ENCODE assay signal across 10 cellular contexts in genomic region chr2:100820346-100821254, GRCh38. TPM values are rescaled to one million over a fixed set of nuclear protein-coding genes. Genes with fewer than 3 reads are reported as not detected.
DNase-seq lines count a peak whose midpoint lies in the region; ATAC-seq and TF ChIP-seq lines count a peak whose summit lies in the region.
"Had no signal": no experiment of that assay in that cellular context is flagged by ENCODE, and none has a peak within 500 bp of the region (broad histone marks: within the 10 kb centered on the region; RNA-seq: fewer than 3 reads in every experiment).

No MANE protein-coding gene starts in this region.

- H3K4me3 Mint-ChIP-seq in T-helper 1 cell treated with Interleukin-12 subunit alpha and Interleukin-12 subunit beta and Interleukin-4 antibody, amounts not matched to agents 30 μg/mL and 1 μg/mL, for 36 hours, result peak overlapping the region; percentile 35
- H3K4me3 Mint-ChIP-seq: IgD-negative memory B cell had no signal

- no peaks in the 10 kb centered on the region for H3K9me3 ChIP-seq in breast epithelium
- H3K9me3 ChIP-seq in right lobe of liver, result no peaks in the 10 kb centered on the region
- H3K9me3 ChIP-seq in thoracic aorta, result no peaks in the 10 kb centered on the region

- peaks cover 56% of the 10 kb centered on the region for H3K27me3 Mint-ChIP-seq in T-helper 1 cell treated with Interleukin-12 subunit alpha and Interleukin-12 subunit beta and Interleukin-4 antibody, amounts not matched to agents 30 μg/mL and 1 μg/mL, for 36 hours (ENCODE audit: low read depth)

- H3K27me3 ChIP-seq in breast epithelium (no peaks in the 10 kb centered on the region), right lobe of liver (no peaks in the 10 kb centered on the region), thoracic aorta (replicated peaks; ENCODE audit: insufficient read depth) (no peaks in the 10 kb centered on the region)

- 9% methylated on average over 11 of the region's 90 CpGs for WGBS in right lobe of liver (ENCODE audit: insufficient coverage, low coverage, low lambda C conversion rate, missing lambda C conversion rate)

- DNase-seq in T-helper 1 cell (no peak), breast epithelium (ENCODE audit: low spot score in 2 of 2) (no peak), right lobe of liver (peak in 2 of 3 donors; percentile 42 to 54), thoracic aorta (ENCODE audit: low spot score) (no peak), LoVo (ENCODE audit: low spot score) (no peak), NCI-H345 (lab: John Stamatoyannopoulos, UW) (no peak)

- no peaks in the 10 kb centered on the region for H3K36me3 ChIP-seq in breast epithelium
- no peaks in the 10 kb centered on the region for H3K36me3 ChIP-seq in right lobe of liver
- no peaks in the 10 kb centered on the region for H3K36me3 ChIP-seq in thoracic aorta
- H3K36me3 ChIP-seq: BLaER1 had no signal

- no peak overlapping the region for H3K27ac Mint-ChIP-seq in T-helper 1 cell treated with Interleukin-12 subunit alpha and Interleukin-12 subunit beta and Interleukin-4 antibody, amounts not matched to agents 30 μg/mL and 1 μg/mL, for 36 hours
- H3K27ac Mint-ChIP-seq: IgD-negative memory B cell had no signal

- H3K27ac ChIP-seq in breast epithelium (peak overlapping the region; percentile 71 to 93), right lobe of liver (peak overlapping the region; percentile 21 to 87 (median 78)), thoracic aorta (peak overlapping the region; percentile 14 to 39)
- H3K27ac ChIP-seq: BLaER1 had no signal

- H3K4me1 Mint-ChIP-seq in T-helper 1 cell treated with Interleukin-12 subunit alpha and Interleukin-12 subunit beta and Interleukin-4 antibody, amounts not matched to agents 30 μg/mL and 1 μg/mL, for 36 hours (ENCODE audit: low read depth), result peaks cover 2% of the 10 kb centered on the region

- intact Hi-C loops in breast epithelium (cut with DNase I; ENCODE audit: low total_unique reads), result no loop called here
- intact Hi-C loops in right lobe of liver (cut with DNase I), result loop anchor here in 1 of 2 donors (10.0 kb wide), 1 partner anchor 64 kb away; no protein-coding TSS in a partner anchor

- ATAC-seq in right lobe of liver, result peak in 3 of 4 donors; percentile 3 to 31 (median 5)
- ATAC-seq in thoracic aorta (ENCODE audit: insufficient number of reproducible peaks, low FRiP score, low read depth), result no peak
- no peak for ATAC-seq in GM19452 (IDR thresholded peaks at IDR 0.05; ENCODE audit: unreplicated experiment)

- H3K36me3 Mint-ChIP-seq in T-helper 1 cell treated with Interleukin-12 subunit alpha and Interleukin-12 subunit beta and Interleukin-4 antibody, amounts not matched to agents 30 μg/mL and 1 μg/mL, for 36 hours (ENCODE audit: low read depth), result no peaks in the 10 kb centered on the region
- H3K36me3 Mint-ChIP-seq: IgD-negative memory B cell had no signal

- H3K4me3 ChIP-seq in breast epithelium (peak overlapping the region; percentile 74 to 94 (median 82)), right lobe of liver (peak overlapping the region; percentile 60 to 71 (median 66)), thoracic aorta (peak overlapping the region; percentile 89)
- H3K4me3 ChIP-seq: BLaER1 had no signal

- no peaks in the 10 kb centered on the region for H3K9me3 Mint-ChIP-seq in T-helper 1 cell treated with Interleukin-12 subunit alpha and Interleukin-12 subunit beta and Interleukin-4 antibody, amounts not matched to agents 30 μg/mL and 1 μg/mL, for 36 hours

- TF ChIP-seq POLR2A in breast epithelium (IDR thresholded peaks at IDR 0.05) (no peak), right lobe of liver (IDR thresholded peaks at IDR 0.05) (peak; percentile 46)

- TF ChIP-seq CTCF in breast epithelium (IDR thresholded peaks at IDR 0.05), result no peak
- no peak for TF ChIP-seq CTCF in right lobe of liver (IDR thresholded peaks at IDR 0.05)
- no peak for TF ChIP-seq CTCF in thoracic aorta (IDR thresholded peaks at IDR 0.05)

- H3K4me1 ChIP-seq in breast epithelium, result no peaks in the 10 kb centered on the region
- peaks cover 0 to 42% (median 9%) of the 10 kb centered on the region in 4 donors for H3K4me1 ChIP-seq in right lobe of liver
- H3K4me1 ChIP-seq in thoracic aorta (ENCODE audit: control insufficient read depth in 1 of 2, low read depth in 2 of 2), result peaks cover 8 to 35% of the 10 kb centered on the region in 2 donors
- H3K4me1 ChIP-seq: BLaER1 had no signal

RNA-seq across cellular contexts. Expression of gene NPAS2, which starts 0.7 kb away (rescaled TPM):
- total RNA-seq in breast epithelium (10 to 100 TPM in 2 of 3 donors, 1 to 10 TPM in 1; 6.2 to 42.3 (median 22.5) TPM), right lobe of liver (10 to 100 TPM in 5 of 6 experiments, 1 to 10 TPM in 1; 8.8 to 33.3 (median 24.5) TPM), thoracic aorta (10 to 100 TPM; 29.2 to 50.8 TPM)

Comparison
In these comparisons a context has a peak if more than half of its experiments do, and no peak if none do; other contexts are left out.
1. DNase-seq: peak in right lobe of liver (2 of 3); none in T-helper 1 cell (0 of 5), breast epithelium (0 of 2), thoracic aorta (single experiment), LoVo (single experiment) and NCI-H345 (single experiment).
2. H3K27ac ChIP-seq: peak in every context shown above with its lines; median percentile 82 in breast epithelium; 78 in right lobe of liver; 26 in thoracic aorta.
3. ATAC-seq: peak in right lobe of liver (3 of 4); none in thoracic aorta (single experiment) and GM19452 (single experiment).
4. Peak in every context shown above with its lines, with median percentiles within 50 percentile points of each other: H3K4me3 ChIP-seq.